Comparison of ENCODE assay signal across 1 cellular context in the genomic region with DNA sequence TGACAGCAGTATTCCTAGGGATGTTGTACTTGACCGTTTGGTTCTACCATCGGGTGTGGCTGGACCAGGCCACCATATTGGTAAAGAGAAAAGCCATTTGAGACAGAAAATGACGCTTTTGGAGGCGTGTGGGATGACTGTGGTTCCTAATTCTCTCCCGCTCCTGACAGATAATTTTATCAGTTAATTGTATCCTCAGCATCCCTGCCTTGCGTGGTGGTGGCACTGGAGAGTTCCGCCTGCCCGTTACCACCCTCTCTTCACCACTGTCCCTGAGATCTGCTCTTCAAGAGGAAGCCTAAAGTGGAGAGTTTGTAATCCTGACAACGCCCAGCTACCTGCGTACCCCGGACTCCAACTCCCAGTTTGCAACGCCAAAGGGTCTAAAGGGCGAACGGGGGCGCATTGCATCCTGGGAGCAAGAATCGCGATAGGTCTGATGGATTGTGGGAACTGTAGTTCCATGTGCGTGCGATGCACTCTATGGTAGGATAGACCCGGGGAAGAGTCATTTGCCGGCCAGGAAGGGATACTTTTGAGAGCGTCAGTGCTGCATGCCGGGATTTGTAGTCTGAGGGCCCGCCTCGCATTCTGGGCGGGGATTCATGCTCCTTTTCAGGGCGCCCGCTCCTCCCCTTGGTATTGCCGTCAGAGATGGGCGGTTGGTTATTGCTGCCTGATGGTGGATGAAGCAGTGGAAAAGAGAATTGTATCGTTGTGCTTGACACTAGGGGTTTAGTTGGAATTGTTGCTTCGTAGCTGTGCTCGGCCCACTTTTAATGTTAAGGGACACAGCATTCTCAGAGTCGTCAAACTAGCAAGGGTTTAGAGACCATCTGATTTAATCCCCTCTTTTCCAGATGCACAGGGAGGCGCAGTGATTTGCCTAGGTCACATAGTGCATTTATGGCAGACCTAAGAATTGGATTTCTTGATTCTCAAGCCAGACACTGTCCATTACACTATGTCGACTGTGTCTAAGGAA.
TF ChIP-seq lines count a peak whose summit lies in the region.

No MANE protein-coding gene starts in this region.

TF ChIP-seq in HCT116, 20 proteins besides CTCF, POLR2A, EP300 and RAD21 (continued from another document):
- TF ChIP-seq CBX3 (IDR thresholded peaks at IDR 0.05; ENCODE audit: low read depth) (peak; percentile 77; the same call in 1 of the 2 replicates), EZH2 (IDR thresholded peaks at IDR 0.05) (no peak), REST (IDR thresholded peaks at IDR 0.05; ENCODE audit: low read depth) (no peak), ZBTB33 (IDR thresholded peaks at IDR 0.05; ENCODE audit: extremely low read depth, insufficient replicate concordance, low read length) (peak; percentile 99), TCF7L2 (IDR thresholded peaks at IDR 0.05; ENCODE audit: borderline replicate concordance, extremely low read depth, insufficient read depth, insufficient read length) (peak; percentile 69), ZNF274 (IDR thresholded peaks at IDR 0.05; ENCODE audit: low read depth, low read length) (no peak), EGR1 (IDR thresholded peaks at IDR 0.05; ENCODE audit: low read depth) (no peak; the same call in 1 of the 2 replicates), CEBPB (IDR thresholded peaks at IDR 0.05; ENCODE audit: low read depth) (no peak), YY1 (IDR thresholded peaks at IDR 0.05; ENCODE audit: extremely low read depth, insufficient replicate concordance, low read depth, low read length) (peak; percentile 88)
